2 cellular contexts compared by ENCODE assay signal in the genomic region with DNA sequence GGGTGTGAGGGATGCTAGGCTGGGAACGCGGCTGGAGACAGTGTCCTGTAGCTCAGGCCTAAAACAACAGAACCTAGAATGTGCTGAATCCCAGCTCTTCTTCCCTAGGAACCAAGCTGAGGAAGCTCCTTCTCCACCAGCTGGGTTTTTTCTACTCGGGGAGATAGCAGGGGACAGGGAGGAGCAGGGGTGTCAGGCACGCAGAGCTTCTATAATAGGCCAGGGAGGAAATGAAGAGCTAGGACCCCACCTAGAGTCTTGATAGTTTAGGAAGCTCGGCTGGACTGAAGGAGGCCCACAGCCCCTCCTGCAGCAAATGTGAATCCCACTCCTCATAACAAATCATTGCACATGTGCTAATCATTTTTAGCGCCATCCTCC.
TF ChIP-seq lines count a peak whose summit lies in the region.

No MANE protein-coding gene starts in this region.

TF ChIP-seq in SK-N-SH treated with all-trans-retinoic acid at 6 μM for 48 hours, 23 proteins besides CTCF, POLR2A, EP300 and RAD21:
- TF ChIP-seq ZNF70 (CRISPR knock-in tag; IDR thresholded peaks at IDR 0.05) (no peak), ISL1 (CRISPR knock-in tag; IDR thresholded peaks at IDR 0.05) (no peak), GLIS3 (CRISPR knock-in tag; IDR thresholded peaks at IDR 0.05) (no peak)
- TF ChIP-seq, protein P1, sequence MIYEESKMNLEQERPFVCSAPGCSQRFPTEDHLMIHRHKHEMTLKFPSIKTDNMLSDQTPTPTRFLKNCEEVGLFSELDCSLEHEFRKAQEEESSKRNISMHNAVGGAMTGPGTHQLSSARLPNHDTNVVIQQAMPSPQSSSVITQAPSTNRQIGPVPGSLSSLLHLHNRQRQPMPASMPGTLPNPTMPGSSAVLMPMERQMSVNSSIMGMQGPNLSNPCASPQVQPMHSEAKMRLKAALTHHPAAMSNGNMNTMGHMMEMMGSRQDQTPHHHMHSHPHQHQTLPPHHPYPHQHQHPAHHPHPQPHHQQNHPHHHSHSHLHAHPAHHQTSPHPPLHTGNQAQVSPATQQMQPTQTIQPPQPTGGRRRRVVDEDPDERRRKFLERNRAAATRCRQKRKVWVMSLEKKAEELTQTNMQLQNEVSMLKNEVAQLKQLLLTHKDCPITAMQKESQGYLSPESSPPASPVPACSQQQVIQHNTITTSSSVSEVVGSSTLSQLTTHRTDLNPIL (CRISPR knock-in tag; IDR thresholded peaks at IDR 0.05; ENCODE audit: low read depth), result no peak
- TF ChIP-seq, protein P2, sequence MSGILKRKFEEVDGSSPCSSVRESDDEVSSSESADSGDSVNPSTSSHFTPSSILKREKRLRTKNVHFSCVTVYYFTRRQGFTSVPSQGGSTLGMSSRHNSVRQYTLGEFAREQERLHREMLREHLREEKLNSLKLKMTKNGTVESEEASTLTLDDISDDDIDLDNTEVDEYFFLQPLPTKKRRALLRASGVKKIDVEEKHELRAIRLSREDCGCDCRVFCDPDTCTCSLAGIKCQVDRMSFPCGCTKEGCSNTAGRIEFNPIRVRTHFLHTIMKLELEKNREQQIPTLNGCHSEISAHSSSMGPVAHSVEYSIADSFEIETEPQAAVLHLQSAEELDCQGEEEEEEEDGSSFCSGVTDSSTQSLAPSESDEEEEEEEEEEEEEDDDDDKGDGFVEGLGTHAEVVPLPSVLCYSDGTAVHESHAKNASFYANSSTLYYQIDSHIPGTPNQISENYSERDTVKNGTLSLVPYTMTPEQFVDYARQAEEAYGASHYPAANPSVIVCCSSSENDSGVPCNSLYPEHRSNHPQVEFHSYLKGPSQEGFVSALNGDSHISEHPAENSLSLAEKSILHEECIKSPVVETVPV (CRISPR knock-in tag; IDR thresholded peaks at IDR 0.05), result no peak
- TF ChIP-seq, protein P3, sequence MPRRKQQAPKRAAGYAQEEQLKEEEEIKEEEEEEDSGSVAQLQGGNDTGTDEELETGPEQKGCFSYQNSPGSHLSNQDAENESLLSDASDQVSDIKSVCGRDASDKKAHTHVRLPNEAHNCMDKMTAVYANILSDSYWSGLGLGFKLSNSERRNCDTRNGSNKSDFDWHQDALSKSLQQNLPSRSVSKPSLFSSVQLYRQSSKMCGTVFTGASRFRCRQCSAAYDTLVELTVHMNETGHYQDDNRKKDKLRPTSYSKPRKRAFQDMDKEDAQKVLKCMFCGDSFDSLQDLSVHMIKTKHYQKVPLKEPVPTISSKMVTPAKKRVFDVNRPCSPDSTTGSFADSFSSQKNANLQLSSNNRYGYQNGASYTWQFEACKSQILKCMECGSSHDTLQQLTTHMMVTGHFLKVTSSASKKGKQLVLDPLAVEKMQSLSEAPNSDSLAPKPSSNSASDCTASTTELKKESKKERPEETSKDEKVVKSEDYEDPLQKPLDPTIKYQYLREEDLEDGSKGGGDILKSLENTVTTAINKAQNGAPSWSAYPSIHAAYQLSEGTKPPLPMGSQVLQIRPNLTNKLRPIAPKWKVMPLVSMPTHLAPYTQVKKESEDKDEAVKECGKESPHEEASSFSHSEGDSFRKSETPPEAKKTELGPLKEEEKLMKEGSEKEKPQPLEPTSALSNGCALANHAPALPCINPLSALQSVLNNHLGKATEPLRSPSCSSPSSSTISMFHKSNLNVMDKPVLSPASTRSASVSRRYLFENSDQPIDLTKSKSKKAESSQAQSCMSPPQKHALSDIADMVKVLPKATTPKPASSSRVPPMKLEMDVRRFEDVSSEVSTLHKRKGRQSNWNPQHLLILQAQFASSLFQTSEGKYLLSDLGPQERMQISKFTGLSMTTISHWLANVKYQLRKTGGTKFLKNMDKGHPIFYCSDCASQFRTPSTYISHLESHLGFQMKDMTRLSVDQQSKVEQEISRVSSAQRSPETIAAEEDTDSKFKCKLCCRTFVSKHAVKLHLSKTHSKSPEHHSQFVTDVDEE (CRISPR knock-in tag; IDR thresholded peaks at IDR 0.05), result no peak

TF ChIP-seq in SK-N-SH, 30 proteins besides CTCF, POLR2A, EP300 and RAD21:
- TF ChIP-seq GATA2 (CRISPR knock-in tag; IDR thresholded peaks at IDR 0.05) (no peak), YY1 (IDR thresholded peaks at IDR 0.05; ENCODE audit: low read depth) (no peak), FOXM1 (IDR thresholded peaks at IDR 0.05; ENCODE audit: low read depth) (no peak), MXI1 (IDR thresholded peaks at IDR 0.05; ENCODE audit: low read depth, low read length) (no peak), TEAD4 (IDR thresholded peaks at IDR 0.05; ENCODE audit: borderline replicate concordance, insufficient read depth) (no peak), POLR2AphosphoS5 (IDR thresholded peaks at IDR 0.05; ENCODE audit: low read depth, low read length) (no peak), GABPA (IDR thresholded peaks at IDR 0.05; ENCODE audit: low read depth) (no peak), EZH2phosphoT487 (IDR thresholded peaks at IDR 0.05; ENCODE audit: borderline replicate concordance, low read depth) (no peak), NFIC (IDR thresholded peaks at IDR 0.05; ENCODE audit: borderline replicate concordance) (no peak), MEF2A (IDR thresholded peaks at IDR 0.05; ENCODE audit: borderline replicate concordance, low read depth) (no peak)
